ENCODE assay signal across 27 cellular contexts in the genomic region with DNA sequence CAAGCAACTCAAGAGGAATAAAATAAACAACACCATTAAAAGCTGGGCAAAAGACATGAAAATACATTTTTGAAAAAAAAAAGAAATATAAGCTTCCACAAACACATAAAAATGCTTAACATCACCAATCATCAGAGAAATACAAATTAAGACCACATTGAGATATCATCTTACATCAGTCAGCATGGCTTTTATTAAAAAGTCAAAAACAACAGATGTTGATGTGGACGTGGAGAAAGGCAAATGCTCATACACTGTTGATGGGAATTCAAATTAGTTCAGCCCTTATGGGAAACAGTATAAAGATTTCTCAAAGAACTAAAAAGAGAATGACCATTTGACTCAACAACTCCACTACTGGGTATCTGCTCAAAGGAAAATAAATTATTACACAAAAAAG. TPM values are rescaled to one million over a fixed set of nuclear protein-coding genes. Genes with fewer than 3 reads are reported as not detected.
"Had no signal": no experiment of that assay in that cellular context is flagged by ENCODE, and none has a peak within 500 bp of the region (broad histone marks: within the 10 kb centered on the region; RNA-seq: fewer than 3 reads in every experiment).

No MANE protein-coding gene starts in this region.

- H3K4me1 ChIP-seq: breast epithelium had no signal

- H3K4me3 ChIP-seq: breast epithelium had no signal

- H3K27me3 ChIP-seq: breast epithelium had no signal

- DNase-seq: activated CD4-positive, alpha-beta memory T cell treated with anti-CD3 and anti-CD28 coated beads for 36 hours; activated CD4-positive, alpha-beta T cell treated with anti-CD3 and anti-CD28 coated beads, Interleukin-2, amount 10 ng/mL, durations not matched to agents 7 days and 5 days; activated CD4-positive, CD25-positive, alpha-beta regulatory T cell; activated gamma-delta T cell treated with Interleukin-2 at 50 U/mL for 16 hours; activated naive CD4-positive, alpha-beta T cell treated with anti-CD3 and anti-CD28 coated beads, Interleukin-2, amount 10 ng/mL, durations not matched to agents 7 days and 5 days; activated naive CD8-positive, alpha-beta T cell treated with anti-CD3 and anti-CD28 coated beads, Interleukin-2, amount 10 ng/mL, durations not matched to agents 7 days and 5 days; activated T-cell treated with anti-CD3 and anti-CD28 coated beads for 4 hours; activated T-cell treated with anti-CD3 and anti-CD28 coated beads, Interleukin-2, amount 50 U/mL, for 72 hours; aorta; caudate nucleus; NCI-H1092; NCI-H1417; NCI-H1930; NCI-H2107; NCI-H2171 treated with DMSO at 0.1 percent for 48 hours; NCI-H226; NCI-H526 treated with DMSO at 0.1 percent for 48 hours; NCI-H82; SIG-M5; T-helper 17 cell; T-helper 9 cell had no signal

- H3K9me3 ChIP-seq: breast epithelium had no signal

- H3K36me3 ChIP-seq: breast epithelium had no signal

- H3K27ac ChIP-seq: breast epithelium, VCaP had no signal

RNA-seq across cellular contexts. Expression of a gene that starts 59.6 kb away (rescaled TPM):
- total RNA-seq: activated CD4-positive, alpha-beta memory T cell treated with anti-CD3 and anti-CD28 coated beads for 36 hours; activated CD4-positive, alpha-beta T cell treated with anti-CD3 and anti-CD28 coated beads, Interleukin-2, amount 10 ng/mL, durations not matched to agents 7 days and 5 days; activated CD8-positive, alpha-beta memory T cell treated with anti-CD3 and anti-CD28 coated beads for 36 hours; activated naive CD8-positive, alpha-beta T cell treated with anti-CD3 and anti-CD28 coated beads, Interleukin-2, amount 10 ng/mL, durations not matched to agents 7 days and 5 days; activated T-cell treated with anti-CD3 and anti-CD28 coated beads, Interleukin-2, amount 50 U/mL, for 72 hours; activated T-helper 2 cell treated with anti-CD3 and anti-CD28 coated beads, Interferon-gamma antibody, Interleukin-2, Interleukin-4, amounts not matched to agents 10 μg/mL and 5 μg/mL and 100 μg/mL, durations not matched to agents 14 hours and 24 hours and 36 hours; MCF 10A; OCI-LY7 had no signal
